Comparison of ENCODE assay signal across 21 cellular contexts in the genomic region with DNA sequence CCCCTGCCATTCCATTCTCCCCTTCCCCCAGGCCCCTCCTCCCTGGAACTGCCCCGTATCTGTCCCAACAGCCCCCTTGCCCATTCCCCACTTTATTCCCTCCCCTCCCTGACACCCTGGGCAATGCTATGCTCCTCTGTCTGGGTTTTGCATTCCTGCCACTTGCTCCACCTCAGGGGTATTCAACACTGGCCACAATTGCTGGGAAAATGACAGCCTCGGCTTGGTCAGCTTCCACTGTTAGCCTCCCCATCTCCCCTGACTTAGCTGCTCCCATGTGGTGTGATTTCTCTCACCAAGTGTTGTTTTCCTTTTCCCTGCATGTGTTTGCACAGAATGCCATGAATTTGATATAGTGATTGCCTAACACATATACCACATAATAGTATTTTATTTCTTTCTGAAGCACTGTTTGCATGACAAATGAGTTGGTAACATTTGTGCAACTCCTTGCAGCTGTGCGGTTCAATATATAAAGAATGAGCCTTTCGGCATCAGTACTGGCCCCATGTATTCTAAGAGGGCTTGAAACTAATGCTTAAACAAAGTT. TPM values are rescaled to one million over a fixed set of nuclear protein-coding genes. Genes with fewer than 3 reads are reported as not detected.
A peak's percentile ranks its signal among the peaks of the same experiment; 100 is the strongest.
DNase-seq lines count a peak whose midpoint lies in the region; FAIRE-seq and TF ChIP-seq lines count a peak whose summit lies in the region.
"Had no signal": no experiment of that assay in that cellular context is flagged by ENCODE, and none has a peak within 500 bp of the region (broad histone marks: within the 10 kb centered on the region; RNA-seq: fewer than 3 reads in every experiment).

No MANE protein-coding gene starts in this region.

- CTCF ChIA-PET in H1 (lab: Charles Lee; ENCODE audit: partially characterized antibody) = interaction anchor here (0.6 to 9.6 kb wide), 5 partner anchors 11 to 237 kb away, joined by 3 to 71 read pairs (median 5); no protein-coding TSS in a partner anchor

- H3K14ac ChIP-seq in H9 (ENCODE audit: insufficient read depth, low read length) = no peak overlapping the region
- no peak overlapping the region for H3K14ac ChIP-seq in H1 (ENCODE audit: insufficient read length)

- H3K18ac ChIP-seq in H9 (ENCODE audit: insufficient read length, low read depth, low read length) (no peak overlapping the region), H1 (ENCODE audit: extremely low read depth, low read length) (peak overlapping the region; percentile 28; the same call in 1 of the 2 replicates)

- H3K27ac ChIP-seq in H9 (ENCODE audit: insufficient read length, low read depth, low read length) (no peak overlapping the region), H1 (ENCODE audit: low read depth, low read length) (no peak overlapping the region)
- H3K27ac ChIP-seq: cardiac muscle cell, lower lobe of right lung, thoracic aorta had no signal

- no peak overlapping the region for H3T11ph ChIP-seq in H9 (ENCODE audit: low read length)

- no peak overlapping the region for H4K8ac ChIP-seq in H9 (replicated peaks; ENCODE audit: insufficient read length, low read depth, low read length)
- no peak overlapping the region for H4K8ac ChIP-seq in H1 (ENCODE audit: extremely low read depth, insufficient read depth, low read length)

- H2BK120ac ChIP-seq in H9 (ENCODE audit: low read depth, low read length, poor library complexity, severe bottlenecking) (no peak overlapping the region), H1 (replicated peaks; ENCODE audit: low read depth, low read length) (peak overlapping the region; percentile 41)

- no peaks in the 10 kb centered on the region for H3K27me3 ChIP-seq in H9 (ENCODE audit: insufficient read depth, low read length)
- no peaks in the 10 kb centered on the region for H3K27me3 ChIP-seq in H1 (replicated peaks in 1 of 4; ENCODE audit: control insufficient read depth in 3 of 4, extremely low read depth in 1 of 4, insufficient read depth in 3 of 4, low read length in 3 of 4)
- H3K27me3 ChIP-seq: cardiac muscle cell had no signal

- H3K4me3 Mint-ChIP-seq in T-helper 1 cell treated with Interleukin-12 subunit alpha and Interleukin-12 subunit beta and Interleukin-4 antibody, amounts not matched to agents 30 μg/mL and 1 μg/mL, for 36 hours = peak overlapping the region; percentile 30
- H3K4me3 Mint-ChIP-seq in H9 (peak overlapping the region in 1 of 2 experiments; percentile 81; a peak in 1 of 5 replicates), nephron (peak overlapping the region; percentile 68 to 75 (median 73))

- POLR2A ChIA-PET in H1 (lab: Charles Lee; ENCODE audit: partially characterized antibody) = interaction anchor here (2.0 kb wide), 1 partner anchor 9 kb away, joined by 9 read pairs; no protein-coding TSS in a partner anchor

- no peak for TF ChIP-seq RAD21 in H1 (IDR thresholded peaks at IDR 0.05 in 1 of 2, conservative IDR thresholded peaks at IDR 0.05 in 1 of 2; ENCODE audit: low read depth in 2 of 2, low read length in 2 of 2)

- peaks cover 8% of the 10 kb centered on the region for H3K23me2 ChIP-seq in H9 (ENCODE audit: insufficient read length, low read depth, low read length, poor library complexity, severe bottlenecking)
- peaks cover 2% of the 10 kb centered on the region for H3K23me2 ChIP-seq in H1 (ENCODE audit: low read depth, low read length)

- H3K79me2 ChIP-seq in H9 (ENCODE audit: insufficient read depth, low read length) (peaks cover 7% of the 10 kb centered on the region; the same call in 1 of the 2 replicates), H1 (ENCODE audit: control insufficient read depth in 1 of 2, insufficient read depth in 2 of 2, low read length in 2 of 2) (peaks cover 11 to 31% of the 10 kb centered on the region in 2 experiments)

- H3K9ac ChIP-seq in H9 (ENCODE audit: extremely low read depth, insufficient read length, low read length) = no peak overlapping the region
- H3K9ac ChIP-seq in H1 (replicated peaks in 1 of 4; ENCODE audit: extremely low read depth in 1 of 4, low read depth in 3 of 4, low read length in 3 of 4) = no peak overlapping the region

- H2AK5ac ChIP-seq in H9 (ENCODE audit: insufficient read length, low read length) = no peak overlapping the region
- no peak overlapping the region for H2AK5ac ChIP-seq in H1 (ENCODE audit: low read depth, low read length)

- H3K56ac ChIP-seq in H9 (ENCODE audit: insufficient read length, low read depth, low read length) (no peak overlapping the region), H1 (replicated peaks; ENCODE audit: insufficient read length, low read depth, low read length) (no peak overlapping the region)

- H2BK15ac ChIP-seq in H9 (ENCODE audit: low read depth, low read length) (no peak overlapping the region), H1 (ENCODE audit: low read length) (no peak overlapping the region)

- H3K4me2 ChIP-seq in H9 (ENCODE audit: insufficient read depth, insufficient read length, low read length) (no peak overlapping the region), H1 (ENCODE audit: insufficient read depth in 1 of 2, low read depth in 2 of 2, low read length in 2 of 2) (peak overlapping the region; percentile 15 to 40; a peak in 2 of 4 replicates)

- H2AFZ ChIP-seq in H9 (ENCODE audit: low read length) (no peak overlapping the region), H1 (ENCODE audit: low read length) (no peak overlapping the region)

- no peak overlapping the region for H3K27ac Mint-ChIP-seq in T-helper 1 cell treated with Interleukin-12 subunit alpha and Interleukin-12 subunit beta and Interleukin-4 antibody, amounts not matched to agents 30 μg/mL and 1 μg/mL, for 36 hours
- H3K27ac Mint-ChIP-seq in H9 = peak overlapping the region in 2 of 3 experiments; percentile 47 to 89; a peak in 4 of 7 replicates
- H3K27ac Mint-ChIP-seq in nephron = peak overlapping the region; percentile 64 to 83 (median 83)
- H3K27ac Mint-ChIP-seq: activated CD4-positive, alpha-beta memory T cell treated with anti-CD3 and anti-CD28 coated beads for 36 hours had no signal

- H2BK12ac ChIP-seq in H9 (ENCODE audit: insufficient read length, low read depth, low read length) = no peak overlapping the region
- H2BK12ac ChIP-seq in H1 (ENCODE audit: low read depth, low read length) = peak overlapping the region; percentile 86; the same call in 1 of the 2 replicates

- no peak for FAIRE-seq in H1 (lab: Jason Lieb, UNC)
- FAIRE-seq in HTR-8/SVneo (lab: Jason Lieb, UNC) = no peak

- no peak overlapping the region for H4K5ac ChIP-seq in H9 (ENCODE audit: insufficient read length, low read depth, low read length)
- no peak overlapping the region for H4K5ac ChIP-seq in H1 (ENCODE audit: insufficient read length, low read depth, low read length)

- H3K23ac ChIP-seq in H9 (ENCODE audit: insufficient read length, low read depth, low read length) (no peak overlapping the region), H1 (ENCODE audit: insufficient read length) (no peak overlapping the region)

- no peaks in the 10 kb centered on the region for H3K9me3 ChIP-seq in H9 (ENCODE audit: control insufficient read depth, low read depth, low read length)
- H3K9me3 ChIP-seq in H1 (ENCODE audit: insufficient read depth in 2 of 2, low read depth in 1 of 2, low read length in 1 of 2) = no peaks in the 10 kb centered on the region
- H3K9me3 ChIP-seq: lower lobe of right lung, thoracic aorta had no signal

- no peak overlapping the region for H3K4me3 ChIP-seq in H1 (ENCODE audit: extremely low read depth in 1 of 4, insufficient read depth in 2 of 4, low read depth in 3 of 4, low read length in 4 of 4)
- H3K4me3 ChIP-seq: cardiac muscle cell, thoracic aorta had no signal

- no peak overlapping the region for H2BK5ac ChIP-seq in H9 (ENCODE audit: insufficient read length, low read length)
- peak overlapping the region; percentile 90; the same call in 1 of the 2 replicates for H2BK5ac ChIP-seq in H1 (ENCODE audit: low read depth, low read length)

- H4K91ac ChIP-seq in H9 (ENCODE audit: insufficient read length, low read depth, low read length) (no peak overlapping the region), H1 (replicated peaks; ENCODE audit: insufficient read length, low read length) (no peak overlapping the region)

- H3K36me3 ChIP-seq in H1 (ENCODE audit: control insufficient read depth in 2 of 4, insufficient read depth in 4 of 4, low read length in 3 of 4) = peaks cover 0 to 3% (median 0%) of the 10 kb centered on the region in 4 experiments; a peak in 1 of 8 replicates
- H3K36me3 ChIP-seq: cardiac muscle cell, thoracic aorta had no signal

- no peak for TF ChIP-seq EP300 in H1 (IDR thresholded peaks at IDR 0.05; ENCODE audit: borderline replicate concordance in 1 of 2, low read depth in 2 of 2, low read length in 2 of 2)

- no peaks in the 10 kb centered on the region for H3K9me3 Mint-ChIP-seq in T-helper 1 cell treated with Interleukin-12 subunit alpha and Interleukin-12 subunit beta and Interleukin-4 antibody, amounts not matched to agents 30 μg/mL and 1 μg/mL, for 36 hours
- H3K9me3 Mint-ChIP-seq in H9 (no peaks in the 10 kb centered on the region), nephron (no peaks in the 10 kb centered on the region)
- H3K9me3 Mint-ChIP-seq: activated CD4-positive, alpha-beta memory T cell treated with anti-CD3 and anti-CD28 coated beads for 36 hours had no signal

- H2BK20ac ChIP-seq in H9 (ENCODE audit: low read depth, low read length, poor library complexity, severe bottlenecking) = no peak overlapping the region
- H2BK20ac ChIP-seq in H1 (ENCODE audit: low read length) = peak overlapping the region; percentile 2; the same call in 1 of the 2 replicates

- WGBS in H9 (ENCODE audit: extremely low coverage, insufficient read length, low lambda C conversion rate) = no CpG with 5 or more reads among the region's 4 CpGs
- 85% methylated on average over 3 of the region's 4 CpGs; no CpG with 5 or more reads in 1 of the 2 experiments for WGBS in H1 (ENCODE audit: extremely low coverage in 1 of 2, insufficient coverage in 1 of 2, insufficient read length in 1 of 2, insufficient replicate concordance in 2 of 2, low coverage in 1 of 2, low lambda C conversion rate in 2 of 2, missing lambda C conversion rate in 1 of 2), 2 experiments

- H3K79me1 ChIP-seq in H9 (ENCODE audit: insufficient read depth, low read depth, low read length, poor library complexity, severe bottlenecking) = no peaks in the 10 kb centered on the region
- H3K79me1 ChIP-seq in H1 (ENCODE audit: low read depth, low read length) = no peaks in the 10 kb centered on the region; the same call in 1 of the 2 replicates

- DNase-seq in T-helper 1 cell = no peak
- DNase-seq in H9 = no peak
- DNase-seq in H1 (ENCODE audit: low read depth in 1 of 2, low spot score in 2 of 2) = no peak
- no peak for DNase-seq in T-helper 9 cell
- no peak for DNase-seq in HTR-8/SVneo (ENCODE audit: insufficient read length, low spot score)
- no peak for DNase-seq in NOMO-1 treated with dmso at 0.1 percent for 144 hours (lab: John Stamatoyannopoulos, UW; ENCODE audit: unreplicated experiment)
- DNase-seq: 8988T; activated CD4-positive, alpha-beta memory T cell treated with anti-CD3 and anti-CD28 coated beads for 36 hours; C1 segment of cervical spinal cord; effector memory CD4-positive, alpha-beta T cell; lower lobe of right lung; NCI-H146 had no signal

- H3K27me3 Mint-ChIP-seq in T-helper 1 cell treated with Interleukin-12 subunit alpha and Interleukin-12 subunit beta and Interleukin-4 antibody, amounts not matched to agents 30 μg/mL and 1 μg/mL, for 36 hours (ENCODE audit: low read depth) = peaks cover 19% of the 10 kb centered on the region
- H3K27me3 Mint-ChIP-seq in H9 (ENCODE audit: low read depth) (no peaks in the 10 kb centered on the region; the same call in 1 of the 2 replicates), nephron (ENCODE audit: low read depth) (peaks cover 6% of the 10 kb centered on the region)

- H3K4me1 ChIP-seq in H9 (ENCODE audit: insufficient read depth, low read length) (peaks cover 18% of the 10 kb centered on the region), H1 (replicated peaks in 1 of 4; ENCODE audit: control insufficient read depth in 3 of 4, insufficient read depth in 4 of 4, low read length in 3 of 4) (peaks cover 18 to 64% (median 34%) of the 10 kb centered on the region in 4 experiments)

- TF ChIP-seq CTCF in H9 (conservative IDR thresholded peaks at IDR 0.05) (no peak), H1 (IDR thresholded peaks at IDR 0.05; ENCODE audit: control extremely low read depth in 1 of 3, insufficient read depth in 1 of 3, low read depth in 1 of 3, low read length in 3 of 3) (no peak), nephron (IDR thresholded peaks at IDR 0.05; ENCODE audit: unreplicated experiment in 3 of 3) (no peak)

- no peaks in the 10 kb centered on the region for H4K20me1 ChIP-seq in H9 (ENCODE audit: control insufficient read depth, insufficient read depth, insufficient read length)
- peaks cover 0 to 2% of the 10 kb centered on the region in 2 experiments for H4K20me1 ChIP-seq in H1 (replicated peaks in 1 of 2; ENCODE audit: control insufficient read depth in 1 of 2, insufficient read depth in 2 of 2, low read length in 2 of 2)

- peaks cover 12% of the 10 kb centered on the region for H3K36me3 Mint-ChIP-seq in T-helper 1 cell treated with Interleukin-12 subunit alpha and Interleukin-12 subunit beta and Interleukin-4 antibody, amounts not matched to agents 30 μg/mL and 1 μg/mL, for 36 hours (ENCODE audit: low read depth)
- H3K36me3 Mint-ChIP-seq in H9 (ENCODE audit: insufficient read depth in 1 of 3, low read depth in 3 of 3) = peaks cover 2 to 7% (median 5%) of the 10 kb centered on the region in 3 experiments; a peak in 6 of 7 replicates
- peaks cover 7% of the 10 kb centered on the region for H3K36me3 Mint-ChIP-seq in nephron (ENCODE audit: low read depth)

- no peak for TF ChIP-seq POLR2A in H1 (IDR thresholded peaks at IDR 0.05; ENCODE audit: control extremely low read depth in 1 of 2, low read depth in 2 of 2, low read length in 2 of 2)

- peaks cover 35% of the 10 kb centered on the region for H3K4me1 Mint-ChIP-seq in T-helper 1 cell treated with Interleukin-12 subunit alpha and Interleukin-12 subunit beta and Interleukin-4 antibody, amounts not matched to agents 30 μg/mL and 1 μg/mL, for 36 hours (ENCODE audit: low read depth)
- H3K4me1 Mint-ChIP-seq in H9 (peaks cover 85 to 88% of the 10 kb centered on the region in 2 experiments), nephron (peaks cover 72% of the 10 kb centered on the region)

- H3K4ac ChIP-seq in H9 (ENCODE audit: low read depth, low read length) = no peak overlapping the region
- H3K4ac ChIP-seq in H1 (replicated peaks; ENCODE audit: insufficient read length, low read depth, low read length) = no peak overlapping the region

RNA-seq across cellular contexts. Expression of gene LEMD2, which starts 1.5 kb away (rescaled TPM):
- 82.0 and 91.8 TPM in 2 replicates for total RNA-seq in H9 (2021)
- 54.1 and 57.3 TPM in 2 replicates for total RNA-seq in H1 (2021; fragmentation: NEBNext Ultra II Directional; extraction: Animal tissue kit (Norgen Biotek cat#: 25700))
- 32.7 and 54.9 TPM in 2 replicates for polyA plus RNA-seq in H1 (2011; rRNA removed)
- 58.9 TPM for polyA plus RNA-seq in H1 (2011; cell fraction: cytosol; rRNA removed)
- 127 TPM for polyA plus RNA-seq in H1 (2011; cell fraction: nucleus; rRNA removed)
- 58.7 to 71.6 TPM (median 62.9 TPM) in 4 replicates for polyA plus RNA-seq in H1 (2012, experiment 1 of 2)
- 48.3 TPM for polyA plus RNA-seq in H1 (2012, experiment 2 of 2)
- 44.0 TPM for polyA plus RNA-seq in H1 (2013, experiment 1 of 2)
- 48.2 TPM for polyA plus RNA-seq in H1 (2013, experiment 2 of 2)
- 47.6 and 60.5 TPM in 2 replicates for polyA minus RNA-seq in H1 (2011; rRNA and poly(A)+ RNA removed)
- polyA minus RNA-seq in H1 (2011; cell fraction: cytosol; rRNA and poly(A)+ RNA removed) = 36.8 TPM
- polyA minus RNA-seq in H1 (2011; cell fraction: nucleus; rRNA and poly(A)+ RNA removed) = 82.4 TPM

RNA-seq across cellular contexts. Expression of gene MLN, which starts 13.4 kb away (rescaled TPM):
- not detected in 2 replicates for total RNA-seq in H9 (2021)
- total RNA-seq in H1 (2021; fragmentation: NEBNext Ultra II Directional; extraction: Animal tissue kit (Norgen Biotek cat#: 25700)) = not detected in 2 replicates
- polyA plus RNA-seq in H1 (2011; rRNA removed) = 0.31 TPM in 1 of 2 replicates, not detected in the other
- polyA plus RNA-seq in H1 (2011; cell fraction: cytosol; rRNA removed) = not detected
- polyA plus RNA-seq in H1 (2011; cell fraction: nucleus; rRNA removed) = not detected
- not detected in 4 replicates for polyA plus RNA-seq in H1 (2012, experiment 1 of 2)
- not detected for polyA plus RNA-seq in H1 (2012, experiment 2 of 2)
- polyA plus RNA-seq in H1 (2013, experiment 1 of 2) = not detected
- not detected for polyA plus RNA-seq in H1 (2013, experiment 2 of 2)
- not detected in 2 replicates for polyA minus RNA-seq in H1 (2011; rRNA and poly(A)+ RNA removed)
- polyA minus RNA-seq in H1 (2011; cell fraction: cytosol; rRNA and poly(A)+ RNA removed) = not detected
- polyA minus RNA-seq in H1 (2011; cell fraction: nucleus; rRNA and poly(A)+ RNA removed) = not detected
- total RNA-seq: activated CD4-positive, alpha-beta memory T cell treated with anti-CD3 and anti-CD28 coated beads for 36 hours; cardiac muscle cell; fibroblast of villous mesenchyme; HT-29; lower lobe of right lung; NCI-H460; OCI-LY7; sciatic nerve; thoracic aorta had no signal

RNA-seq across cellular contexts. Expression of gene IP6K3, which starts 43.7 kb away (rescaled TPM):
- total RNA-seq in H9 (2021) = 0.29 and 0.46 TPM in 2 replicates
- 0.22 and 0.23 TPM in 2 replicates for total RNA-seq in H1 (2021; fragmentation: NEBNext Ultra II Directional; extraction: Animal tissue kit (Norgen Biotek cat#: 25700))
- 0.73 and 0.93 TPM in 2 replicates for polyA plus RNA-seq in H1 (2011; rRNA removed)
- 0.72 TPM for polyA plus RNA-seq in H1 (2011; cell fraction: cytosol; rRNA removed)
- polyA plus RNA-seq in H1 (2011; cell fraction: nucleus; rRNA removed) = 0.80 TPM
- 0.25 to 0.81 TPM (median 0.46 TPM) in 4 replicates for polyA plus RNA-seq in H1 (2012, experiment 1 of 2)
- polyA plus RNA-seq in H1 (2012, experiment 2 of 2) = 0.26 TPM
- polyA plus RNA-seq in H1 (2013, experiment 1 of 2) = 0.14 TPM
- polyA plus RNA-seq in H1 (2013, experiment 2 of 2) = 0.13 TPM
- polyA minus RNA-seq in H1 (2011; rRNA and poly(A)+ RNA removed) = 0.66 and 0.69 TPM in 2 replicates
- polyA minus RNA-seq in H1 (2011; cell fraction: cytosol; rRNA and poly(A)+ RNA removed) = not detected
- 1.00 TPM for polyA minus RNA-seq in H1 (2011; cell fraction: nucleus; rRNA and poly(A)+ RNA removed)
- total RNA-seq: activated CD4-positive, alpha-beta memory T cell treated with anti-CD3 and anti-CD28 coated beads for 36 hours; HT-29; NCI-H460; OCI-LY7 had no signal
